ENCODE assay signal across 23 cellular contexts in genomic region chr15:56598991-56599390, GRCh38.
DNase-seq lines count a peak whose midpoint lies in the region; TF ChIP-seq lines count a peak whose summit lies in the region.
"Had no signal": no experiment of that assay in that cellular context is flagged by ENCODE, and none has a peak within 500 bp of the region (broad histone marks: within the 10 kb centered on the region; RNA-seq: fewer than 3 reads in every experiment).

No MANE protein-coding gene starts in this region.

- H3K27ac Mint-ChIP-seq in activated CD4-positive, alpha-beta memory T cell treated with anti-CD3 and anti-CD28 coated beads, Interleukin-2, amount 10 ng/mL, durations not matched to agents 7 days and 5 days = no peak overlapping the region
- H3K27ac Mint-ChIP-seq: activated T-helper 2 cell treated with anti-CD3 and anti-CD28 coated beads, Interferon-gamma antibody, Interleukin-2, Interleukin-4, amounts not matched to agents 10 μg/mL and 5 μg/mL and 100 μg/mL, durations not matched to agents 14 hours and 24 hours and 36 hours; CD4-positive, CD25-positive, alpha-beta regulatory T cell; nephron; progenitor cell of endocrine pancreas had no signal

- no peaks in the 10 kb centered on the region for H3K36me3 Mint-ChIP-seq in activated CD4-positive, alpha-beta memory T cell treated with anti-CD3 and anti-CD28 coated beads, Interleukin-2, amount 10 ng/mL, durations not matched to agents 7 days and 5 days (ENCODE audit: low read depth)
- H3K36me3 Mint-ChIP-seq: CD4-positive, CD25-positive, alpha-beta regulatory T cell had no signal

- peaks cover 10% of the 10 kb centered on the region for H3K9me3 Mint-ChIP-seq in activated CD4-positive, alpha-beta memory T cell treated with anti-CD3 and anti-CD28 coated beads, Interleukin-2, amount 10 ng/mL, durations not matched to agents 7 days and 5 days

- H3K4me1 Mint-ChIP-seq in activated CD4-positive, alpha-beta memory T cell treated with anti-CD3 and anti-CD28 coated beads, Interleukin-2, amount 10 ng/mL, durations not matched to agents 7 days and 5 days = no peaks in the 10 kb centered on the region
- H3K4me1 Mint-ChIP-seq: CD4-positive, CD25-positive, alpha-beta regulatory T cell; nephron had no signal

- peaks cover 2% of the 10 kb centered on the region for H3K27me3 Mint-ChIP-seq in activated CD4-positive, alpha-beta memory T cell treated with anti-CD3 and anti-CD28 coated beads, Interleukin-2, amount 10 ng/mL, durations not matched to agents 7 days and 5 days
- H3K27me3 Mint-ChIP-seq: progenitor cell of endocrine pancreas had no signal

- no peak for TF ChIP-seq CTCF in fibroblast of pulmonary artery (IDR thresholded peaks at IDR 0.05; ENCODE audit: low read length, missing control alignments)

- peak; percentile 3 for DNase-seq in A172 (ENCODE audit: low spot score)
- DNase-seq in HT1080 (ENCODE audit: low read depth) = peak; percentile 41
- peak; percentile 28 for DNase-seq in amniotic epithelial cell (ENCODE audit: low read depth)
- DNase-seq in fibroblast of pulmonary artery (ENCODE audit: low read depth) = peak; percentile 25
- DNase-seq in NCI-H2081 treated with DMSO at 0.1 percent for 48 hours (lab: John Stamatoyannopoulos, UW) = no peak
- no peak for DNase-seq in activated CD4-positive, alpha-beta memory T cell treated with anti-CD3 and anti-CD28 coated beads, Interleukin-2, amount 10 ng/mL, durations not matched to agents 7 days and 5 days
- no peak for DNase-seq in central memory CD4-positive, alpha-beta T cell
- no peak for DNase-seq in cerebellum (ENCODE audit: low spot score)
- DNase-seq: amniotic stem cell; CD4-positive, CD25-positive, alpha-beta regulatory T cell; cortex of kidney; DMS53; erythroblast; GOT3; kidney glomerular epithelial cell; mesendoderm; NCI-H345; spleen; transverse colon had no signal

- no peak overlapping the region for H3K4me3 Mint-ChIP-seq in activated CD4-positive, alpha-beta memory T cell treated with anti-CD3 and anti-CD28 coated beads, Interleukin-2, amount 10 ng/mL, durations not matched to agents 7 days and 5 days
- H3K4me3 Mint-ChIP-seq: CD4-positive, CD25-positive, alpha-beta regulatory T cell; nephron had no signal

- H3K4me3 ChIP-seq in fibroblast of pulmonary artery (replicated peaks; ENCODE audit: low read depth, low read length) = no peak overlapping the region
- H3K4me3 ChIP-seq: SJSA1, spleen, transverse colon had no signal

- CTCF ChIA-PET in activated CD4-positive, alpha-beta memory T cell treated with anti-CD3 and anti-CD28 coated beads, Interleukin-2, amount 10 ng/mL, durations not matched to agents 7 days and 5 days (lab: Charles Lee) = no interaction called here

- POLR2A ChIA-PET in activated CD4-positive, alpha-beta memory T cell treated with anti-CD3 and anti-CD28 coated beads, Interleukin-2, amount 10 ng/mL, durations not matched to agents 7 days and 5 days (lab: Charles Lee) = no interaction called here

Comparison
In these comparisons a context has a peak if more than half of its experiments do, and no peak if none do; other contexts are left out.
1. DNase-seq: peak in A172 (single experiment), HT1080 (single experiment), amniotic epithelial cell (single experiment) and fibroblast of pulmonary artery (single experiment); none in NCI-H2081 treated with DMSO at 0.1 percent for 48 hours (single experiment), activated CD4-positive, alpha-beta memory T cell treated with anti-CD3 and anti-CD28 coated beads, Interleukin-2, amount 10 ng/mL, durations not matched to agents 7 days and 5 days (single experiment), central memory CD4-positive, alpha-beta T cell (single experiment) and cerebellum (single experiment).